23 cellular contexts compared by ENCODE assay signal in genomic region chr17:66175892-66176291, GRCh38. TPM values are rescaled to one million over a fixed set of nuclear protein-coding genes. Genes with fewer than 3 reads are reported as not detected.
"Had no signal": no experiment of that assay in that cellular context is flagged by ENCODE, and none has a peak within 500 bp of the region (broad histone marks: within the 10 kb centered on the region; RNA-seq: fewer than 3 reads in every experiment).

No MANE protein-coding gene starts in this region.

- DNase-seq: activated CD4-positive, alpha-beta T cell treated with anti-CD3 and anti-CD28 coated beads, Interleukin-2, amount 50 U/mL, for 1 hour; activated CD4-positive, CD25-positive, alpha-beta regulatory T cell treated with anti-CD3 and anti-CD28 coated beads, Interleukin-2, amount 50 U/mL, for 72 hours; activated CD8-positive, alpha-beta memory T cell treated with anti-CD3 and anti-CD28 coated beads, Interleukin-2, amount 50 U/mL, for 4 hours; activated effector memory CD4-positive, alpha-beta T cell treated with Interleukin-2 at 50 U/mL for 16 hours; activated naive CD4-positive, alpha-beta T cell treated with anti-CD3 and anti-CD28 coated beads, Interleukin-2, amount 10 ng/mL, durations not matched to agents 7 days and 5 days; activated naive CD8-positive, alpha-beta T cell treated with anti-CD3 and anti-CD28 coated beads, Interleukin-2, amount 50 U/mL, for 24 hours; activated T-cell treated with anti-CD3 and anti-CD28 coated beads, Interleukin-2, amount 50 U/mL, for 4 hours; anterior cingulate cortex; caudate nucleus; dorsolateral prefrontal cortex; foreskin keratinocyte; mesendoderm; naive thymus-derived CD8-positive, alpha-beta T cell; psoas muscle; right cardiac atrium; transverse colon; uterus had no signal

- H3K36me3 ChIP-seq: uterus had no signal

- H3K4me3 ChIP-seq: dorsolateral prefrontal cortex, hepatocyte, psoas muscle, transverse colon, uterus had no signal

- H3K4me1 ChIP-seq: foreskin keratinocyte, psoas muscle, transverse colon, uterus had no signal

- H3K27ac ChIP-seq: dorsolateral prefrontal cortex, foreskin keratinocyte, hepatocyte, psoas muscle, transverse colon, uterus, VCaP had no signal

- H3K9me3 ChIP-seq: psoas muscle, transverse colon, uterus had no signal

- H3K27me3 ChIP-seq: dorsolateral prefrontal cortex, foreskin keratinocyte, hepatocyte, transverse colon, uterus had no signal

RNA-seq across cellular contexts. Expression of gene APOH, which starts 53.3 kb away (rescaled TPM):
- total RNA-seq: dorsolateral prefrontal cortex; epithelial cell of proximal tubule; fibroblast of lung; foreskin keratinocyte; lower leg skin; naive thymus-derived CD8-positive, alpha-beta T cell; osteocyte had no signal
- polyA plus RNA-seq: fibroblast of lung; foreskin keratinocyte; naive thymus-derived CD8-positive, alpha-beta T cell; psoas muscle had no signal
